ENCODE assay signal across 17 cellular contexts in genomic region chr2:69056071-69056470, GRCh38. TPM values are rescaled to one million over a fixed set of nuclear protein-coding genes. Genes with fewer than 3 reads are reported as not detected.
DNase-seq lines count a peak whose midpoint lies in the region; ATAC-seq and TF ChIP-seq lines count a peak whose summit lies in the region.
"Had no signal": no experiment of that assay in that cellular context is flagged by ENCODE, and none has a peak within 500 bp of the region (broad histone marks: within the 10 kb centered on the region; RNA-seq: fewer than 3 reads in every experiment).

No MANE protein-coding gene starts in this region.

- H3K27ac Mint-ChIP-seq in activated naive CD8-positive, alpha-beta T cell treated with anti-CD3 and anti-CD28 coated beads, Interleukin-2, amount 50 U/mL, for 24 hours, result peak overlapping the region; percentile 35
- no peak overlapping the region for H3K27ac Mint-ChIP-seq in activated naive CD8-positive, alpha-beta T cell treated with anti-CD3 and anti-CD28 coated beads for 36 hours
- H3K27ac Mint-ChIP-seq: B cell; CD8-positive, alpha-beta T cell had no signal

- no peak overlapping the region for H3K4me3 Mint-ChIP-seq in activated naive CD8-positive, alpha-beta T cell treated with anti-CD3 and anti-CD28 coated beads, Interleukin-2, amount 50 U/mL, for 24 hours
- no peak overlapping the region for H3K4me3 Mint-ChIP-seq in activated naive CD8-positive, alpha-beta T cell treated with anti-CD3 and anti-CD28 coated beads for 36 hours
- H3K4me3 Mint-ChIP-seq: B cell; CD8-positive, alpha-beta T cell had no signal

- no peak for DNase-seq in activated naive CD8-positive, alpha-beta T cell treated with anti-CD3 and anti-CD28 coated beads, Interleukin-2, amount 50 U/mL, for 24 hours
- no peak for DNase-seq in activated naive CD8-positive, alpha-beta T cell treated with anti-CD3 and anti-CD28 coated beads for 36 hours
- DNase-seq in astrocyte of the cerebellum (ENCODE audit: low read depth) (peak; percentile 12), epithelial cell of esophagus (ENCODE audit: low read depth) (peak; percentile 62), renal cortical epithelial cell (ENCODE audit: low read depth) (peak; percentile 8), cerebellum (ENCODE audit: low spot score) (no peak), EL (no peak), NCI-H2171 (lab: John Stamatoyannopoulos, UW) (no peak)
- DNase-seq: 8988T; Calu3; CD8-positive, alpha-beta T cell; DMS53; DND-41; GM23248 had no signal

- in situ Hi-C loops in astrocyte of the cerebellum (cut with HindIII; ENCODE audit: low sequenced_read_pairs), result no loop called here

- peaks cover 49% of the 10 kb centered on the region for H3K27me3 Mint-ChIP-seq in activated naive CD8-positive, alpha-beta T cell treated with anti-CD3 and anti-CD28 coated beads, Interleukin-2, amount 50 U/mL, for 24 hours
- H3K27me3 Mint-ChIP-seq in activated naive CD8-positive, alpha-beta T cell treated with anti-CD3 and anti-CD28 coated beads for 36 hours, result peaks cover 61% of the 10 kb centered on the region

- ATAC-seq in activated naive CD8-positive, alpha-beta T cell treated with anti-CD3 and anti-CD28 coated beads, Interleukin-2, amount 50 U/mL, for 24 hours, result no peak
- ATAC-seq: CD8-positive, alpha-beta T cell had no signal

- peaks cover 20% of the 10 kb centered on the region for H3K4me1 Mint-ChIP-seq in activated naive CD8-positive, alpha-beta T cell treated with anti-CD3 and anti-CD28 coated beads, Interleukin-2, amount 50 U/mL, for 24 hours
- peaks cover 7% of the 10 kb centered on the region for H3K4me1 Mint-ChIP-seq in activated naive CD8-positive, alpha-beta T cell treated with anti-CD3 and anti-CD28 coated beads for 36 hours
- H3K4me1 Mint-ChIP-seq: B cell had no signal

- no peaks in the 10 kb centered on the region for H3K9me3 Mint-ChIP-seq in activated naive CD8-positive, alpha-beta T cell treated with anti-CD3 and anti-CD28 coated beads, Interleukin-2, amount 50 U/mL, for 24 hours
- no peaks in the 10 kb centered on the region for H3K9me3 Mint-ChIP-seq in activated naive CD8-positive, alpha-beta T cell treated with anti-CD3 and anti-CD28 coated beads for 36 hours
- H3K9me3 Mint-ChIP-seq: CD8-positive, alpha-beta T cell had no signal

- H3K4me3 ChIP-seq in astrocyte of the cerebellum (ENCODE audit: low read depth, low read length) (no peak overlapping the region), epithelial cell of esophagus (ENCODE audit: low read length) (no peak overlapping the region)
- H3K4me3 ChIP-seq: BLaER1 treated with 17β-estradiol and CSF1 and Interleukin-3, amounts not matched to agents 10 nM and 100 nM; GM23248; HAP-1 had no signal

- TF ChIP-seq CTCF in astrocyte of the cerebellum (IDR thresholded peaks at IDR 0.05; ENCODE audit: low read depth, low read length, missing control alignments), result no peak
- no peak for TF ChIP-seq CTCF in epithelial cell of esophagus (IDR thresholded peaks at IDR 0.05; ENCODE audit: insufficient read depth, low read depth, low read length, missing control alignments)

- H3K36me3 Mint-ChIP-seq in activated naive CD8-positive, alpha-beta T cell treated with anti-CD3 and anti-CD28 coated beads, Interleukin-2, amount 50 U/mL, for 24 hours (ENCODE audit: low read depth), result no peaks in the 10 kb centered on the region
- no peaks in the 10 kb centered on the region for H3K36me3 Mint-ChIP-seq in activated naive CD8-positive, alpha-beta T cell treated with anti-CD3 and anti-CD28 coated beads for 36 hours
- H3K36me3 Mint-ChIP-seq: CD8-positive, alpha-beta T cell had no signal

RNA-seq across cellular contexts. Expression of gene ANTXR1, which starts 43.1 kb away (rescaled TPM):
- total RNA-seq in activated naive CD8-positive, alpha-beta T cell treated with anti-CD3 and anti-CD28 coated beads for 36 hours, result 1 to 10 TPM in 1 of 2 experiments, under 1 TPM in 1; 0.91 to 1.1 TPM
- total RNA-seq in renal cortical epithelial cell (3.3 and 26.5 TPM in 2 replicates), cerebellum (39.2 TPM)
- total RNA-seq: B cell; CD8-positive, alpha-beta T cell had no signal

Comparison
In these comparisons a context has a peak if more than half of its experiments do, and no peak if none do; other contexts are left out.
1. DNase-seq: peak in astrocyte of the cerebellum (single experiment), epithelial cell of esophagus (single experiment) and renal cortical epithelial cell (single experiment); none in activated naive CD8-positive, alpha-beta T cell treated with anti-CD3 and anti-CD28 coated beads, Interleukin-2, amount 50 U/mL, for 24 hours (single experiment), activated naive CD8-positive, alpha-beta T cell treated with anti-CD3 and anti-CD28 coated beads for 36 hours (single experiment), cerebellum (single experiment), EL (single experiment) and NCI-H2171 (single experiment).